Comparison of ENCODE assay signal across 16 cellular contexts in the genomic region with DNA sequence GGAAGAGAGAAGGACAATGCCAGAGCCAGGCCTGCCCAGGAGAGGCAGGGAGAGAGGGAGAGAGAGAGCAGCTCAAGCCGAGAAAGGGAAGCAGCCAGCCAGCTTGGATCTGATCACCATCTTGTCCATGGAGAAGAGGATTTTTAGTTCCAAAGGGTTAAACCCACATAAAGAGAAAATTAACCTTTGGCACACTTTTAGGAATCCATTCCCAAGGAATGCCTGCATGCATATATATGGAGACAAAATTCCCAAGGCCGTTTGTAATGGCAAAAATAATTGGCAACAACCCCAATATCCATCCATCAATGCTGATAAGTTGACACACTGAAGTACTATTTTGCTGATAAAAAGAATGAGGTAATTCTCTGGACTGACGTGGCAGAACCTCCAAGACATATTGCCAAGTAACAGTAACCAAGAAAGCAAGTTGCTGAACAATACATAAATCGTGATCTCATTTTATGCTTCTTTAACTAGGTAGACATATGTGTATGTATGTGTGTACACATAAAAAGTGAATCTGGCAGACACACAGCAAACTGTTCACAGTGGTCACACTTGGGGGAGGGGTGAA. TPM values are rescaled to one million over a fixed set of nuclear protein-coding genes. Genes with fewer than 3 reads are reported as not detected.
A peak's percentile ranks its signal among the peaks of the same experiment; 100 is the strongest.
DNase-seq lines count a peak whose midpoint lies in the region; TF ChIP-seq lines count a peak whose summit lies in the region.
"Had no signal": no experiment of that assay in that cellular context is flagged by ENCODE, and none has a peak within 500 bp of the region (broad histone marks: within the 10 kb centered on the region; RNA-seq: fewer than 3 reads in every experiment).

No MANE protein-coding gene starts in this region.

- no peak overlapping the region for H3K4me2 ChIP-seq in neural cell (ENCODE audit: low read length)

- H3K9me3 ChIP-seq in neural cell (ENCODE audit: low read length), result no peaks in the 10 kb centered on the region
- H3K9me3 ChIP-seq: thyroid gland had no signal

- H3K9me3 Mint-ChIP-seq in activated naive CD4-positive, alpha-beta T cell treated with anti-CD3 and anti-CD28 coated beads, Interleukin-2, amount 10 ng/mL, durations not matched to agents 7 days and 5 days, result no peaks in the 10 kb centered on the region
- H3K9me3 Mint-ChIP-seq: activated T-cell treated with anti-CD3 and anti-CD28 coated beads, Interleukin-2, amount 50 U/mL, for 4 hours; CD14-positive monocyte had no signal

- CTCF ChIA-PET in activated naive CD4-positive, alpha-beta T cell treated with anti-CD3 and anti-CD28 coated beads, Interleukin-2, amount 10 ng/mL, durations not matched to agents 7 days and 5 days (lab: Charles Lee), result no interaction called here

- H3K9ac ChIP-seq in neural cell (ENCODE audit: low read length), result peak overlapping the region; percentile 19

- H4K20me1 ChIP-seq in neural cell (ENCODE audit: insufficient read depth), result no peaks in the 10 kb centered on the region

- no peaks in the 10 kb centered on the region for H3K36me3 ChIP-seq in neural cell (ENCODE audit: insufficient read depth, low read length)
- H3K36me3 ChIP-seq: thyroid gland had no signal

- peaks cover 4% of the 10 kb centered on the region for H3F3A ChIP-seq in neural cell (ENCODE audit: insufficient read depth, low read length, poor library complexity, severe bottlenecking)

- TF ChIP-seq RAD21 in neural cell (conservative IDR thresholded peaks at IDR 0.05), result no peak

- peaks cover 60% of the 10 kb centered on the region for H3K27me3 Mint-ChIP-seq in activated naive CD4-positive, alpha-beta T cell treated with anti-CD3 and anti-CD28 coated beads, Interleukin-2, amount 10 ng/mL, durations not matched to agents 7 days and 5 days

- TF ChIP-seq CTCF in neural cell (IDR thresholded peaks at IDR 0.05; ENCODE audit: poor library complexity, severe bottlenecking), result no peak

- no peak overlapping the region for H3K4me3 Mint-ChIP-seq in activated naive CD4-positive, alpha-beta T cell treated with anti-CD3 and anti-CD28 coated beads, Interleukin-2, amount 10 ng/mL, durations not matched to agents 7 days and 5 days
- H3K4me3 Mint-ChIP-seq: activated B cell treated with CpG ODN at 0.5 μM for 24 hours; activated T-cell treated with anti-CD3 and anti-CD28 coated beads, Interleukin-2, amount 50 U/mL, for 4 hours; CD14-positive monocyte had no signal

- H3K4me3 ChIP-seq in neural cell (ENCODE audit: low read length), result no peak overlapping the region
- H3K4me3 ChIP-seq: lung, thyroid gland had no signal

- H3K9me2 ChIP-seq in neural cell (ENCODE audit: insufficient read depth, low read length), result no peaks in the 10 kb centered on the region

- H3K79me2 ChIP-seq in neural cell (replicated peaks; ENCODE audit: insufficient read depth, low read length), result no peaks in the 10 kb centered on the region

- no peaks in the 10 kb centered on the region for H3K27me3 ChIP-seq in neural cell (ENCODE audit: insufficient read depth, low read depth, low read length)
- H3K27me3 ChIP-seq: thyroid gland had no signal

- no peak for TF ChIP-seq EP300 in neural cell (conservative IDR thresholded peaks at IDR 0.05; ENCODE audit: poor library complexity, severe bottlenecking)

- H3K27ac Mint-ChIP-seq in activated naive CD4-positive, alpha-beta T cell treated with anti-CD3 and anti-CD28 coated beads, Interleukin-2, amount 10 ng/mL, durations not matched to agents 7 days and 5 days, result no peak overlapping the region
- H3K27ac Mint-ChIP-seq: activated B cell treated with CpG ODN at 0.5 μM for 24 hours, CD14-positive monocyte had no signal

- no peaks in the 10 kb centered on the region for H3K4me1 Mint-ChIP-seq in activated naive CD4-positive, alpha-beta T cell treated with anti-CD3 and anti-CD28 coated beads, Interleukin-2, amount 10 ng/mL, durations not matched to agents 7 days and 5 days
- H3K4me1 Mint-ChIP-seq: activated B cell treated with CpG ODN at 0.5 μM for 24 hours, CD14-positive monocyte had no signal

- peak overlapping the region; percentile 35 for H3K27ac ChIP-seq in neural cell (ENCODE audit: low read length)
- H3K27ac ChIP-seq: thyroid gland had no signal

- H3K36me3 Mint-ChIP-seq in activated naive CD4-positive, alpha-beta T cell treated with anti-CD3 and anti-CD28 coated beads, Interleukin-2, amount 10 ng/mL, durations not matched to agents 7 days and 5 days, result no peaks in the 10 kb centered on the region
- H3K36me3 Mint-ChIP-seq: CD14-positive monocyte had no signal

- no peak overlapping the region for H2AFZ ChIP-seq in neural cell (ENCODE audit: low read depth, low read length)

- DNase-seq in Daoy (ENCODE audit: low read depth) (peak; percentile 91), NCI-H226 (peak; percentile 99), dermis blood vessel endothelial cell (peak; percentile 26), anterior cingulate cortex (lab: John Stamatoyannopoulos, UW) (no peak), LoVo (ENCODE audit: low spot score) (no peak), NCI-H146 treated with DMSO at 0.1 percent for 48 hours (lab: John Stamatoyannopoulos, UW; ENCODE audit: unreplicated experiment) (no peak)
- no peak for DNase-seq in activated naive CD4-positive, alpha-beta T cell treated with anti-CD3 and anti-CD28 coated beads, Interleukin-2, amount 10 ng/mL, durations not matched to agents 7 days and 5 days
- DNase-seq: activated B cell treated with CpG ODN at 0.5 μM for 24 hours; activated T-cell treated with anti-CD3 and anti-CD28 coated beads, Interleukin-2, amount 50 U/mL, for 4 hours; cerebellar nuclear complex; foreskin melanocyte; thyroid gland had no signal

TF ChIP-seq in neural cell, 6 proteins besides CTCF, POLR2A, EP300 and RAD21:
- TF ChIP-seq EZH2 (IDR thresholded peaks at IDR 0.05; ENCODE audit: borderline replicate concordance, insufficient read depth, low read length, poor library complexity, severe bottlenecking) (no peak), MXI1 (conservative IDR thresholded peaks at IDR 0.05; ENCODE audit: poor library complexity, severe bottlenecking) (no peak), SMC3 (conservative IDR thresholded peaks at IDR 0.05; ENCODE audit: poor library complexity) (no peak)
- TF ChIP-seq, protein P1, sequence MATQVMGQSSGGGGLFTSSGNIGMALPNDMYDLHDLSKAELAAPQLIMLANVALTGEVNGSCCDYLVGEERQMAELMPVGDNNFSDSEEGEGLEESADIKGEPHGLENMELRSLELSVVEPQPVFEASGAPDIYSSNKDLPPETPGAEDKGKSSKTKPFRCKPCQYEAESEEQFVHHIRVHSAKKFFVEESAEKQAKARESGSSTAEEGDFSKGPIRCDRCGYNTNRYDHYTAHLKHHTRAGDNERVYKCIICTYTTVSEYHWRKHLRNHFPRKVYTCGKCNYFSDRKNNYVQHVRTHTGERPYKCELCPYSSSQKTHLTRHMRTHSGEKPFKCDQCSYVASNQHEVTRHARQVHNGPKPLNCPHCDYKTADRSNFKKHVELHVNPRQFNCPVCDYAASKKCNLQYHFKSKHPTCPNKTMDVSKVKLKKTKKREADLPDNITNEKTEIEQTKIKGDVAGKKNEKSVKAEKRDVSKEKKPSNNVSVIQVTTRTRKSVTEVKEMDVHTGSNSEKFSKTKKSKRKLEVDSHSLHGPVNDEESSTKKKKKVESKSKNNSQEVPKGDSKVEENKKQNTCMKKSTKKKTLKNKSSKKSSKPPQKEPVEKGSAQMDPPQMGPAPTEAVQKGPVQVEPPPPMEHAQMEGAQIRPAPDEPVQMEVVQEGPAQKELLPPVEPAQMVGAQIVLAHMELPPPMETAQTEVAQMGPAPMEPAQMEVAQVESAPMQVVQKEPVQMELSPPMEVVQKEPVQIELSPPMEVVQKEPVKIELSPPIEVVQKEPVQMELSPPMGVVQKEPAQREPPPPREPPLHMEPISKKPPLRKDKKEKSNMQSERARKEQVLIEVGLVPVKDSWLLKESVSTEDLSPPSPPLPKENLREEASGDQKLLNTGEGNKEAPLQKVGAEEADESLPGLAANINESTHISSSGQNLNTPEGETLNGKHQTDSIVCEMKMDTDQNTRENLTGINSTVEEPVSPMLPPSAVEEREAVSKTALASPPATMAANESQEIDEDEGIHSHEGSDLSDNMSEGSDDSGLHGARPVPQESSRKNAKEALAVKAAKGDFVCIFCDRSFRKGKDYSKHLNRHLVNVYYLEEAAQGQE (IDR thresholded peaks at IDR 0.05; ENCODE audit: borderline replicate concordance), result peak; percentile 37

RNA-seq across cellular contexts. Expression of gene STRA6, which starts 7.5 kb away (rescaled TPM):
- total RNA-seq in Daoy (2014; rRNA removed; shearing (Covaris generic)), result 28.3 and 30.8 TPM in 2 replicates
- 0.51 TPM in 1 of 2 replicates, not detected in the other for total RNA-seq in dermis blood vessel endothelial cell
- polyA plus RNA-seq in neural cell, result 4.4 and 11.9 TPM in 2 replicates
- 8.5 and 9.6 TPM in 2 replicates for polyA minus RNA-seq in neural cell
- total RNA-seq: activated B cell treated with CpG ODN at 0.5 μM for 24 hours; activated T-cell treated with anti-CD3 and anti-CD28 coated beads, Interleukin-2, amount 50 U/mL, for 4 hours; thyroid gland had no signal
- polyA plus RNA-seq: CD14-positive monocyte had no signal

RNA-seq across cellular contexts. Expression of gene CCDC33, which starts 26.0 kb away (rescaled TPM):
- total RNA-seq in Daoy (2014; rRNA removed; shearing (Covaris generic)), result 4.9 and 5.9 TPM in 2 replicates
- 0.05 TPM in 1 of 2 replicates, not detected in the other for total RNA-seq in dermis blood vessel endothelial cell
- 1.4 TPM in 2 replicates for polyA plus RNA-seq in neural cell
- 0.73 and 1.3 TPM in 2 replicates for polyA minus RNA-seq in neural cell
- total RNA-seq: activated B cell treated with CpG ODN at 0.5 μM for 24 hours; activated T-cell treated with anti-CD3 and anti-CD28 coated beads, Interleukin-2, amount 50 U/mL, for 4 hours; renal cortical epithelial cell had no signal
- polyA plus RNA-seq: CD14-positive monocyte had no signal

RNA-seq across cellular contexts. Expression of gene ISLR, which starts 36.6 kb away (rescaled TPM):
- total RNA-seq in Daoy (2014; rRNA removed; shearing (Covaris generic)), result 0.06 and 0.29 TPM in 2 replicates
- total RNA-seq in dermis blood vessel endothelial cell, result 0.17 and 0.79 TPM in 2 replicates
- not detected in 2 replicates for polyA plus RNA-seq in neural cell
- polyA minus RNA-seq in neural cell, result not detected in 2 replicates
- total RNA-seq: activated B cell treated with CpG ODN at 0.5 μM for 24 hours had no signal
- polyA plus RNA-seq: CD14-positive monocyte had no signal

Comparison
In these comparisons a context has a peak if more than half of its experiments do, and no peak if none do; other contexts are left out.
1. DNase-seq: peak in Daoy (single experiment), NCI-H226 (single experiment) and dermis blood vessel endothelial cell (single experiment); none in activated naive CD4-positive, alpha-beta T cell treated with anti-CD3 and anti-CD28 coated beads, Interleukin-2, amount 10 ng/mL, durations not matched to agents 7 days and 5 days (single experiment), anterior cingulate cortex (0 of 58), LoVo (single experiment) and NCI-H146 treated with DMSO at 0.1 percent for 48 hours (single experiment).
2. RNA of gene STRA6, which starts 7.5 kb away (total RNA-seq): 28.3 to 30.8 TPM in Daoy; 0.51 TPM in dermis blood vessel endothelial cell; every median in the first group is over 10 times any median in the second.